ENCODE assay signal across 3 cellular contexts in genomic region chr16:89259901-89260300, GRCh38. TPM values are rescaled to one million over a fixed set of nuclear protein-coding genes. Genes with fewer than 3 reads are reported as not detected.
"Had no signal": no experiment of that assay in that cellular context is flagged by ENCODE, and none has a peak within 500 bp of the region (broad histone marks: within the 10 kb centered on the region; RNA-seq: fewer than 3 reads in every experiment).

No MANE protein-coding gene starts in this region.

RNA-seq across cellular contexts. Expression of gene SLC22A31, which starts 59.6 kb away (rescaled TPM):
- total RNA-seq: HT-29, HT1080 had no signal
- polyA plus RNA-seq: IgD-negative memory B cell had no signal
